8 cellular contexts compared by ENCODE assay signal in genomic region chr19:57320180-57321084, GRCh38. TPM values are rescaled to one million over a fixed set of nuclear protein-coding genes. Genes with fewer than 3 reads are reported as not detected.
A peak's percentile ranks its signal among the peaks of the same experiment; 100 is the strongest.
DNase-seq lines count a peak whose midpoint lies in the region; ATAC-seq and TF ChIP-seq lines count a peak whose summit lies in the region.

ZNF543 (plus strand) TSS chr19:57320472; CDS start chr19:57320854, 382 bp downstream.

- H3K36me3 ChIP-seq in duodenal mucosa (ENCODE audit: control insufficient read depth in 1 of 2, insufficient read depth in 2 of 2, low read length in 2 of 2), result peaks cover 11 to 22% of the 10 kb centered on the region in 2 donors
- peaks cover 0 to 19% (median 3%) of the 10 kb centered on the region in 4 donors for H3K36me3 ChIP-seq in right lobe of liver

- peaks cover 33% of the 10 kb centered on the region for H3K9me3 ChIP-seq in CD4-positive, alpha-beta T cell (ENCODE audit: control insufficient read depth, low read length)
- H3K9me3 ChIP-seq in duodenal mucosa (ENCODE audit: control insufficient read depth in 1 of 2, low read length in 2 of 2) (peaks cover 0 to 11% of the 10 kb centered on the region in 2 donors), right lobe of liver (no peaks in the 10 kb centered on the region)

- TF ChIP-seq POLR2A in right lobe of liver (IDR thresholded peaks at IDR 0.05), result peak; percentile 75

- peak within 1 kb of the TSS; percentile 95 for H3K4me3 Mint-ChIP-seq in CD4-positive, alpha-beta T cell
- peak within 1 kb of the TSS; percentile 85 for H3K4me3 Mint-ChIP-seq in activated CD4-positive, alpha-beta memory T cell treated with anti-CD3 and anti-CD28 coated beads for 36 hours

- H3K27ac Mint-ChIP-seq in CD4-positive, alpha-beta T cell, result peak within 1 kb of the TSS; percentile 96
- peak within 1 kb of the TSS; percentile 83 for H3K27ac Mint-ChIP-seq in activated CD4-positive, alpha-beta memory T cell treated with anti-CD3 and anti-CD28 coated beads for 36 hours

- peaks cover 13% of the 10 kb centered on the region in 2 donors for H3K4me1 ChIP-seq in duodenal mucosa (ENCODE audit: control insufficient read depth in 1 of 2, insufficient read depth in 2 of 2, low read length in 2 of 2)
- peaks cover 0 to 15% (median 0%) of the 10 kb centered on the region in 4 donors for H3K4me1 ChIP-seq in right lobe of liver

- peaks cover 29% of the 10 kb centered on the region for H3K27me3 Mint-ChIP-seq in CD4-positive, alpha-beta T cell
- H3K27me3 Mint-ChIP-seq in activated CD4-positive, alpha-beta memory T cell treated with anti-CD3 and anti-CD28 coated beads for 36 hours, result peaks cover 18% of the 10 kb centered on the region

- 2% methylated on average over 20 of the region's 71 CpGs for WGBS in right lobe of liver (ENCODE audit: insufficient coverage, low coverage, low lambda C conversion rate, missing lambda C conversion rate)

- ATAC-seq in CD4-positive, alpha-beta T cell (ENCODE audit: poor library complexity), result peak; percentile 95
- ATAC-seq in GM19438 (IDR thresholded peaks at IDR 0.05; ENCODE audit: low read depth, unreplicated experiment) (peak; percentile 97), HG03571 (IDR thresholded peaks at IDR 0.05; ENCODE audit: unreplicated experiment) (peak; percentile 96), right lobe of liver (peak; percentile 99 to 100 (median 100))

- no peak for TF ChIP-seq CTCF in CD4-positive, alpha-beta T cell (IDR thresholded peaks at IDR 0.05)
- no peak for TF ChIP-seq CTCF in right lobe of liver (IDR thresholded peaks at IDR 0.05)

- peaks cover 23% of the 10 kb centered on the region for H3K9me3 Mint-ChIP-seq in CD4-positive, alpha-beta T cell
- H3K9me3 Mint-ChIP-seq in activated CD4-positive, alpha-beta memory T cell treated with anti-CD3 and anti-CD28 coated beads for 36 hours, result peaks cover 41% of the 10 kb centered on the region

- POLR2A ChIA-PET in CD4-positive, alpha-beta T cell (lab: Charles Lee), result interaction anchor here (1.1 to 1.8 kb wide), 2 partner anchors 30 to 80 kb away, joined by 3 to 6 read pairs; partner anchors contain the start of genes ZNF304 and ZNF805
- POLR2A ChIA-PET in activated CD4-positive, alpha-beta memory T cell treated with anti-CD3 and anti-CD28 coated beads for 36 hours (lab: Charles Lee), result no interaction called here

- H3K4me3 ChIP-seq in duodenal mucosa (ENCODE audit: low read depth in 1 of 2, low read length in 2 of 2), result peak within 1 kb of the TSS; percentile 72 to 79
- H3K4me3 ChIP-seq in right lobe of liver, result peak within 1 kb of the TSS; percentile 59 to 87 (median 77)

- H3K9ac ChIP-seq in duodenal mucosa (ENCODE audit: low read depth in 1 of 2, low read length in 2 of 2), result peak within 1 kb of the TSS; percentile 67 to 71

- peaks cover 12% of the 10 kb centered on the region for H3K27me3 ChIP-seq in CD4-positive, alpha-beta T cell (ENCODE audit: control insufficient read depth, insufficient read depth, low read length)
- H3K27me3 ChIP-seq in duodenal mucosa (ENCODE audit: control insufficient read depth in 1 of 2, insufficient read depth in 2 of 2, low read length in 2 of 2), result no peaks in the 10 kb centered on the region
- no peaks in the 10 kb centered on the region for H3K27me3 ChIP-seq in right lobe of liver

- CTCF ChIA-PET in CD4-positive, alpha-beta T cell (lab: Charles Lee), result interaction anchor here (0.6 kb wide), 2 partner anchors 21 to 70 kb away, joined by 3 read pairs; no protein-coding TSS in a partner anchor
- CTCF ChIA-PET in activated CD4-positive, alpha-beta memory T cell treated with anti-CD3 and anti-CD28 coated beads for 36 hours (lab: Charles Lee), result interaction anchor here (0.6 kb wide), 1 partner anchor 835 kb away, joined by 3 read pairs; no protein-coding TSS in a partner anchor

- intact Hi-C loops in CD4-positive, alpha-beta T cell (cut with DNase I, micrococcal nuclease), result loop anchor here (1.0 to 5.0 kb wide), 4 partner anchors 38 to 43 kb away; partner anchors contain the start of genes TRAPPC2B (in 2 of the 2), ZNF460 (in 2 of the 2) and ZNF547 (in 2 of the 2)
- intact Hi-C loops in activated CD4-positive, alpha-beta memory T cell treated with anti-CD3 and anti-CD28 coated beads for 36 hours (cut with micrococcal nuclease), result loop anchor here (1.0 kb wide), 3 partner anchors 31 to 43 kb away; partner anchors contain the start of genes TRAPPC2B, ZNF304, ZNF460 and ZNF547
- intact Hi-C loops in right lobe of liver (cut with DNase I), result no loop called here

- DNase-seq in CD4-positive, alpha-beta T cell, result peak; percentile 81 to 90 (median 87)
- DNase-seq in NCI-H82 (lab: John Stamatoyannopoulos, UW) (peak; percentile 97), right lobe of liver (peak; percentile 95 to 97 (median 96))
- DNase-seq in activated CD4-positive, alpha-beta memory T cell treated with anti-CD3 and anti-CD28 coated beads for 36 hours, result peak; percentile 96
- DNase-seq in stimulated activated CD4-positive, alpha-beta T cell treated with anti-CD3 and anti-CD28 coated beads, Interleukin-4, amount 100 ng/mL, for 24 hours, result peak; percentile 95

- H3K36me3 Mint-ChIP-seq in CD4-positive, alpha-beta T cell (ENCODE audit: low read depth), result peaks cover 58% of the 10 kb centered on the region
- H3K36me3 Mint-ChIP-seq in activated CD4-positive, alpha-beta memory T cell treated with anti-CD3 and anti-CD28 coated beads for 36 hours, result peaks cover 46% of the 10 kb centered on the region

- peak within 1 kb of the TSS; percentile 74 for H3K27ac ChIP-seq in CD4-positive, alpha-beta T cell (ENCODE audit: low read depth, low read length)
- peak within 1 kb of the TSS; percentile 71 for H3K27ac ChIP-seq in duodenal mucosa (ENCODE audit: low read depth, low read length)
- peak within 1 kb of the TSS; percentile 58 to 81 (median 71) for H3K27ac ChIP-seq in right lobe of liver

- H3K4me1 Mint-ChIP-seq in CD4-positive, alpha-beta T cell (ENCODE audit: low read depth), result peaks cover 33% of the 10 kb centered on the region
- peaks cover 24% of the 10 kb centered on the region for H3K4me1 Mint-ChIP-seq in activated CD4-positive, alpha-beta memory T cell treated with anti-CD3 and anti-CD28 coated beads for 36 hours (ENCODE audit: low read depth)

RNA-seq across cellular contexts. Expression of gene ZNF543, which starts in this region (rescaled TPM):
- total RNA-seq in CD4-positive, alpha-beta T cell, result 1 to 10 TPM; 4.0 to 4.3 TPM
- 1 to 10 TPM; 4.0 to 4.3 TPM for total RNA-seq in activated CD4-positive, alpha-beta memory T cell treated with anti-CD3 and anti-CD28 coated beads for 36 hours
- 1 to 10 TPM; 1.9 to 2.7 (median 2.4) TPM for total RNA-seq in right lobe of liver

Comparison
In these comparisons a context has a peak if more than half of its experiments do, and no peak if none do; other contexts are left out.
1. Peak in every context shown above with its lines: DNase-seq, ATAC-seq, H3K4me3 ChIP-seq and H3K27ac ChIP-seq.
2. intact Hi-C loops: an anchor here in CD4-positive, alpha-beta T cell (1.0 to 5.0 kb wide) and activated CD4-positive, alpha-beta memory T cell treated with anti-CD3 and anti-CD28 coated beads for 36 hours (1.0 kb wide); none called in right lobe of liver.